ENCODE assay signal across 8 cellular contexts in genomic region chr3:132661120-132661519, GRCh38. TPM values are rescaled to one million over a fixed set of nuclear protein-coding genes. Genes with fewer than 3 reads are reported as not detected.
A peak's percentile ranks its signal among the peaks of the same experiment; 100 is the strongest.
DNase-seq lines count a peak whose midpoint lies in the region; ATAC-seq and TF ChIP-seq lines count a peak whose summit lies in the region.

No MANE protein-coding gene starts in this region.

- peaks cover 89% of the 10 kb centered on the region for H3K79me2 ChIP-seq in GM23248 (ENCODE audit: insufficient read depth)

- H3F3A ChIP-seq in GM23248 (ENCODE audit: insufficient read depth), result peaks cover 12% of the 10 kb centered on the region

- no peaks in the 10 kb centered on the region for H3K9me2 ChIP-seq in GM23248 (ENCODE audit: insufficient read depth)

- H3K4me3 ChIP-seq in GM23248, result peak overlapping the region; percentile 94
- H3K4me3 ChIP-seq in Peyer's patch, result peak overlapping the region; percentile 66 to 92 (median 86)
- peak overlapping the region; percentile 88 for H3K4me3 ChIP-seq in fibroblast of the aortic adventitia (ENCODE audit: low read depth, low read length)
- H3K4me3 ChIP-seq in skeletal muscle cell (ENCODE audit: low read depth, low read length), result peak overlapping the region; percentile 80

- peak overlapping the region; percentile 97 for H2AFZ ChIP-seq in GM23248

- peak in 1 of 2 donors; percentile 55 for TF ChIP-seq POLR2A in Peyer's patch (IDR thresholded peaks at IDR 0.05)

- H3K9me3 ChIP-seq in GM23248 (ENCODE audit: low read depth) (no peaks in the 10 kb centered on the region), Peyer's patch (no peaks in the 10 kb centered on the region)

- DNase-seq in GM23248 (peak; percentile 22), Peyer's patch (no peak), fibroblast of the aortic adventitia (ENCODE audit: low read depth) (no peak), skeletal muscle cell (ENCODE audit: low read depth) (no peak), posterior cingulate gyrus (no peak), NCI-H1092 treated with DMSO at 0.1 percent for 48 hours (lab: John Stamatoyannopoulos, UW) (no peak)

- no peaks in the 10 kb centered on the region for H3K27me3 ChIP-seq in GM23248 (replicated peaks; ENCODE audit: insufficient read depth)
- H3K27me3 ChIP-seq in Peyer's patch, result no peaks in the 10 kb centered on the region

- intact Hi-C loops in posterior cingulate gyrus (cut with DNase I), result loop anchor here (2.0 kb wide), 1 partner anchor 62 kb away; the partner anchor contains the start of gene NPHP3

- no peak for TF ChIP-seq CTCF in Peyer's patch (IDR thresholded peaks at IDR 0.05)
- TF ChIP-seq CTCF in fibroblast of the aortic adventitia (IDR thresholded peaks at IDR 0.05; ENCODE audit: insufficient read depth, low read length), result no peak

- in situ Hi-C loops in GM23248 (cut with MboI), result no loop called here

- ATAC-seq in GM21529 (IDR thresholded peaks at IDR 0.05; ENCODE audit: unreplicated experiment) (no peak), GM19455 (IDR thresholded peaks at IDR 0.05; ENCODE audit: unreplicated experiment) (no peak)

- H3K4me1 ChIP-seq in GM23248 (ENCODE audit: insufficient read depth), result peaks cover 34% of the 10 kb centered on the region
- peaks cover 0 to 40% (median 4%) of the 10 kb centered on the region in 4 donors for H3K4me1 ChIP-seq in Peyer's patch

- peak overlapping the region; percentile 88 for H3K4me2 ChIP-seq in GM23248 (ENCODE audit: unreplicated experiment)

- peak overlapping the region; percentile 94 for H3K9ac ChIP-seq in GM23248

- no peaks in the 10 kb centered on the region; the same call in 1 of the 2 replicates for H4K20me1 ChIP-seq in GM23248 (ENCODE audit: insufficient read depth)

- H3K27ac ChIP-seq in GM23248, result peak overlapping the region; percentile 96
- peak overlapping the region in 3 of 4 donors; percentile 88 to 95 (median 92) for H3K27ac ChIP-seq in Peyer's patch

- H3K36me3 ChIP-seq in GM23248 (ENCODE audit: low read depth) (0 out of 2 replicates have a peak, but pooled peaks cover under 1% of the 10 kb centered on the region), Peyer's patch (no peaks in the 10 kb centered on the region)

- 14 to 18% methylated on average over 6 of the region's 6 CpGs for WGBS in GM23248 (ENCODE audit: low coverage in 1 of 2, low lambda C conversion rate in 2 of 2, missing lambda C conversion rate in 2 of 2), 2 experiments

RNA-seq across cellular contexts. Expression of gene UBA5, which starts 1.0 kb away (rescaled TPM):
- total RNA-seq in GM23248 (2014; rRNA removed; shearing (Covaris generic)), result 46.3 and 61.2 TPM in 2 replicates
- 48.1 and 58.3 TPM in 2 replicates for polyA plus RNA-seq in GM23248 (2016; fragmentation: Nextera tagmentation; extraction: Ambion mirVana)
- total RNA-seq in Peyer's patch (10 to 100 TPM; 44.8 to 53.1 (median 47.8) TPM), fibroblast of the aortic adventitia (ENCODE audit: low replicate concordance) (39.5 and 120 TPM in 2 replicates)

RNA-seq across cellular contexts. Expression of gene ACAD11, which starts 1.5 kb away (rescaled TPM):
- 17.3 and 17.5 TPM in 2 replicates for total RNA-seq in GM23248 (2014; rRNA removed; shearing (Covaris generic))
- polyA plus RNA-seq in GM23248 (2016; fragmentation: Nextera tagmentation; extraction: Ambion mirVana), result 15.6 and 19.3 TPM in 2 replicates
- total RNA-seq in Peyer's patch, result 100 to 1,000 TPM in 3 of 4 donors, 10 to 100 TPM in 1; 87.2 to 138 (median 114) TPM
- 37.8 and 38.9 TPM in 2 replicates for total RNA-seq in fibroblast of the aortic adventitia (ENCODE audit: low replicate concordance)
